Comparison of ENCODE assay signal across 8 cellular contexts in the genomic region with DNA sequence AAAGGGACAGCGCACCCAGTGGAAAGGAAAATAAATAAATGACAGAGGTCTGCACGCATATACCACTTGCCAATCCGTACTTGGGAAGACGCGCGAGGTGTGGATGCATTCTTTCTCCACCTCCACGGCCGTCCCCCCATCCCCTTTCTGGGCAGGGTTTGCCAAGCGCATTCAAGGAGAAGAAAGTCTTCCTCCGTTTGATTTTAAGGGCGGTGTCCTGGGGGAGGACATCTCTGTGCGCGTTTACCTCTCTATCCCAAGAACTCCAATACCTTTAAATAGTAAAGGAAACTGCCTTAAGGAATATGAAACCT. TPM values are rescaled to one million over a fixed set of nuclear protein-coding genes. Genes with fewer than 3 reads are reported as not detected.
DNase-seq lines count a peak whose midpoint lies in the region; ATAC-seq and TF ChIP-seq lines count a peak whose summit lies in the region.

No MANE protein-coding gene starts in this region.

- TF ChIP-seq CTCF in astrocyte of the spinal cord (IDR thresholded peaks at IDR 0.05; ENCODE audit: low read depth, low read length) (no peak), liver (IDR thresholded peaks at IDR 0.05; ENCODE audit: low read depth, low read length, missing input control) (no peak)

- H3K27me3 Mint-ChIP-seq in activated T-cell treated with anti-CD3 and anti-CD28 coated beads, Interleukin-2, amount 50 U/mL, for 4 hours (ENCODE audit: low read depth): peaks cover 47% of the 10 kb centered on the region

- peaks cover 23% of the 10 kb centered on the region for H3K4me1 Mint-ChIP-seq in activated T-cell treated with anti-CD3 and anti-CD28 coated beads, Interleukin-2, amount 50 U/mL, for 4 hours (ENCODE audit: low read depth)

- peak overlapping the region; percentile 86 for H3K4me3 Mint-ChIP-seq in activated T-cell treated with anti-CD3 and anti-CD28 coated beads, Interleukin-2, amount 50 U/mL, for 4 hours

- DNase-seq in activated T-cell treated with anti-CD3 and anti-CD28 coated beads, Interleukin-2, amount 50 U/mL, for 4 hours: no peak
- DNase-seq in activated T-cell treated with anti-CD3 and anti-CD28 coated beads, Interleukin-2, amount 50 U/mL, for 1 hour: no peak
- DNase-seq in astrocyte of the spinal cord (ENCODE audit: low read depth, low spot score) (no peak), SW 1271 (lab: John Stamatoyannopoulos, UW) (no peak)

- H3K27ac ChIP-seq in liver (ENCODE audit: low read depth in 1 of 2, low read length in 2 of 2) (peak overlapping the region; percentile 76 to 77), thymus (ENCODE audit: low read depth) (no peak overlapping the region)

- no peaks in the 10 kb centered on the region for H3K9me3 Mint-ChIP-seq in activated T-cell treated with anti-CD3 and anti-CD28 coated beads, Interleukin-2, amount 50 U/mL, for 4 hours

- ATAC-seq in activated T-cell treated with anti-CD3 and anti-CD28 coated beads, Interleukin-2, amount 50 U/mL, for 4 hours: no peak
- no peak for ATAC-seq in HG02759 (IDR thresholded peaks at IDR 0.05; ENCODE audit: unreplicated experiment)
- no peak for ATAC-seq in HG03175 (IDR thresholded peaks at IDR 0.05; ENCODE audit: unreplicated experiment)

- H3K9me3 ChIP-seq in liver (ENCODE audit: control insufficient read depth in 4 of 4, low read length in 3 of 4): no peaks in the 10 kb centered on the region
- no peaks in the 10 kb centered on the region for H3K9me3 ChIP-seq in thymus (ENCODE audit: control insufficient read depth)

- peaks cover 0 to 7% (median 3%) of the 10 kb centered on the region in 4 donors for H3K27me3 ChIP-seq in liver (ENCODE audit: control insufficient read depth in 4 of 4, insufficient read depth in 4 of 4, low read length in 3 of 4)
- H3K27me3 ChIP-seq in thymus (ENCODE audit: control insufficient read depth, insufficient read depth): peaks cover 30% of the 10 kb centered on the region

- H3K36me3 Mint-ChIP-seq in activated T-cell treated with anti-CD3 and anti-CD28 coated beads, Interleukin-2, amount 50 U/mL, for 4 hours (ENCODE audit: insufficient read depth): no peaks in the 10 kb centered on the region

- no peak overlapping the region for H3K9ac ChIP-seq in liver (ENCODE audit: low read depth in 1 of 2, low read length in 2 of 2)

- 3% methylated on average over 13 of the region's 13 CpGs for WGBS in liver
- 4% methylated on average over 13 of the region's 13 CpGs for WGBS in thymus

- in situ Hi-C loops in astrocyte of the spinal cord (cut with HindIII; ENCODE audit: low sequenced_read_pairs): no loop called here

- peak in 1 of 2 donors; percentile 20 for TF ChIP-seq RAD21 in liver (IDR thresholded peaks at IDR 0.05)

- H3K36me3 ChIP-seq in liver (ENCODE audit: control insufficient read depth in 4 of 4, insufficient read depth in 3 of 4, low read depth in 1 of 4, low read length in 3 of 4) (no peaks in the 10 kb centered on the region), thymus (ENCODE audit: control insufficient read depth, insufficient read depth) (no peaks in the 10 kb centered on the region)

- H3K4me1 ChIP-seq in liver (ENCODE audit: control insufficient read depth in 4 of 4, insufficient read depth in 4 of 4, low read length in 3 of 4): peaks cover 2 to 20% (median 14%) of the 10 kb centered on the region in 4 donors
- peaks cover 4% of the 10 kb centered on the region for H3K4me1 ChIP-seq in thymus (ENCODE audit: control insufficient read depth, insufficient read depth, low read length)

- H3K4me3 ChIP-seq in astrocyte of the spinal cord (ENCODE audit: low read depth, low read length) (peak overlapping the region; percentile 95), liver (ENCODE audit: low read depth in 1 of 3, low read length in 3 of 3) (peak overlapping the region in 2 of 3 donors; percentile 75 to 76), thymus (ENCODE audit: low read length) (peak overlapping the region; percentile 55)

TF ChIP-seq in liver, 16 proteins besides CTCF, POLR2A, EP300 and RAD21:
- TF ChIP-seq JUND (IDR thresholded peaks at IDR 0.05): no peak
- no peak for TF ChIP-seq FOXA2 (IDR thresholded peaks at IDR 0.05)
- TF ChIP-seq GABPA (IDR thresholded peaks at IDR 0.05 in 1 of 2, conservative IDR thresholded peaks at IDR 0.05 in 1 of 2): no peak
- TF ChIP-seq, protein P1, sequence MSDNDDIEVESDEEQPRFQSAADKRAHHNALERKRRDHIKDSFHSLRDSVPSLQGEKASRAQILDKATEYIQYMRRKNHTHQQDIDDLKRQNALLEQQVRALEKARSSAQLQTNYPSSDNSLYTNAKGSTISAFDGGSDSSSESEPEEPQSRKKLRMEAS (IDR thresholded peaks at IDR 0.05): peak; percentile 25
- no peak for TF ChIP-seq HNF4G (IDR thresholded peaks at IDR 0.05)

RNA-seq across cellular contexts. Expression of a gene that starts 0.6 kb away (rescaled TPM):
- total RNA-seq in activated T-cell treated with anti-CD3 and anti-CD28 coated beads, Interleukin-2, amount 50 U/mL, for 4 hours: 1 to 10 TPM; 3.0 to 4.6 (median 3.4) TPM
- total RNA-seq in liver: 1 to 10 TPM in 1 of 2 donors, under 1 TPM in 1; 0.59 to 1.9 TPM
- polyA plus RNA-seq in liver: under 1 TPM; 0.13 to 0.33 TPM
- 2.4 TPM for polyA plus RNA-seq in thymus
